In genomic region chr15:41520636-41521035, GRCh38 we compare ENCODE assay signal across 26 cellular contexts. TPM values are rescaled to one million over a fixed set of nuclear protein-coding genes. Genes with fewer than 3 reads are reported as not detected.
"Had no signal": no experiment of that assay in that cellular context is flagged by ENCODE, and none has a peak within 500 bp of the region (broad histone marks: within the 10 kb centered on the region; RNA-seq: fewer than 3 reads in every experiment).

No MANE protein-coding gene starts in this region.

- H3K27me3 ChIP-seq: hepatocyte, pancreas, tibial nerve, vagina had no signal

- H3K4me1 Mint-ChIP-seq: stimulated activated memory B cell treated with anti-CD40 and anti-IgM and Interleukin-4, amounts not matched to agents 10 μg/mL and 1 μg/mL and 100 μg/mL, for 72 hours; stimulated activated naive CD8-positive, alpha-beta T cell treated with anti-CD3 and anti-CD28 coated beads, Interleukin-15, amount 100 ng/mL, for 72 hours had no signal

- H3K9me3 Mint-ChIP-seq: naive thymus-derived CD4-positive, alpha-beta T cell; natural killer cell treated with Interleukin-12 subunit alpha and Interleukin-12 subunit beta and Interleukin-15 and Interleukin-18, amount 100 ng/mL, for 72 hours; stimulated activated memory B cell treated with anti-CD40 and anti-IgM and Interleukin-4, amounts not matched to agents 10 μg/mL and 1 μg/mL and 100 μg/mL, for 72 hours; stimulated activated naive CD8-positive, alpha-beta T cell treated with anti-CD3 and anti-CD28 coated beads, Interleukin-15, amount 100 ng/mL, for 72 hours; type B pancreatic cell had no signal

- H3K27ac Mint-ChIP-seq: natural killer cell treated with Interleukin-12 subunit alpha and Interleukin-12 subunit beta and Interleukin-15 and Interleukin-18, amount 100 ng/mL, for 72 hours; stimulated activated memory B cell treated with anti-CD40 and anti-IgM and Interleukin-4, amounts not matched to agents 10 μg/mL and 1 μg/mL and 100 μg/mL, for 72 hours; stimulated activated naive CD8-positive, alpha-beta T cell treated with anti-CD3 and anti-CD28 coated beads, Interleukin-15, amount 100 ng/mL, for 72 hours had no signal

- H3K36me3 Mint-ChIP-seq: natural killer cell treated with Interleukin-12 subunit alpha and Interleukin-12 subunit beta and Interleukin-15 and Interleukin-18, amount 100 ng/mL, for 72 hours had no signal

- FAIRE-seq: pancreas had no signal

- DNase-seq: islet precursor cell; left ventricle myocardium inferior; midbrain; naive thymus-derived CD4-positive, alpha-beta T cell; nucleus accumbens; pancreas; retina; stimulated activated CD4-positive, alpha-beta T cell treated with anti-CD3 and anti-CD28 coated beads, Interleukin-12 subunit alpha, Interleukin-12 subunit beta, amount 100 ng/mL, for 4 hours; stimulated activated CD4-positive, alpha-beta T cell treated with anti-CD3 and anti-CD28 coated beads, Interleukin-15, amount 100 ng/mL, for 24 hours; stimulated activated CD4-positive, alpha-beta T cell treated with anti-CD3 and anti-CD28 coated beads, Interleukin-2, amount 100 ng/mL, for 24 hours; stimulated activated CD4-positive, alpha-beta T cell treated with anti-CD3 and anti-CD28 coated beads, Interleukin-4, amount 100 ng/mL, for 24 hours; stimulated activated naive CD4-positive, alpha-beta T cell treated with Interleukin-2 at 50 U/mL for 16 hours; stimulated activated naive CD8-positive, alpha-beta T cell treated with anti-CD3 and anti-CD28 coated beads, Interleukin-15, amount 100 ng/mL, for 72 hours; substantia nigra had no signal

- H3K36me3 ChIP-seq: pancreas, prostate gland had no signal

- H3K79me2 ChIP-seq: hepatocyte had no signal

- ATAC-seq: mucosa of descending colon; naive thymus-derived CD4-positive, alpha-beta T cell; natural killer cell treated with Interleukin-12 subunit alpha and Interleukin-12 subunit beta and Interleukin-15 and Interleukin-18, amount 100 ng/mL, for 72 hours; sciatic nerve; stimulated activated memory B cell treated with anti-CD40 and anti-IgM and Interleukin-4, amounts not matched to agents 10 μg/mL and 1 μg/mL and 100 μg/mL, for 72 hours; stimulated activated naive CD8-positive, alpha-beta T cell treated with anti-CD3 and anti-CD28 coated beads, Interleukin-15, amount 100 ng/mL, for 72 hours had no signal

- H2AFZ ChIP-seq: hepatocyte had no signal

- H3K4me1 ChIP-seq: left ventricle myocardium inferior, pancreas, prostate gland, tibial nerve, vagina had no signal

- H3K9me3 ChIP-seq: left ventricle myocardium inferior, mucosa of descending colon, pancreas, prostate gland, tibial nerve, vagina had no signal

- H3K4me2 ChIP-seq: hepatocyte had no signal

- H3K4me3 Mint-ChIP-seq: naive thymus-derived CD4-positive, alpha-beta T cell; natural killer cell treated with Interleukin-12 subunit alpha and Interleukin-12 subunit beta and Interleukin-15 and Interleukin-18, amount 100 ng/mL, for 72 hours; stimulated activated memory B cell treated with anti-CD40 and anti-IgM and Interleukin-4, amounts not matched to agents 10 μg/mL and 1 μg/mL and 100 μg/mL, for 72 hours; stimulated activated naive CD8-positive, alpha-beta T cell treated with anti-CD3 and anti-CD28 coated beads, Interleukin-15, amount 100 ng/mL, for 72 hours; type B pancreatic cell had no signal

- H3K27ac ChIP-seq: hepatocyte, left ventricle myocardium inferior, pancreas, prostate gland, skin epidermis, tibial nerve, vagina had no signal

- H3K4me3 ChIP-seq: hepatocyte, left ventricle myocardium inferior, lung, mucosa of descending colon, pancreas, prostate gland, skin epidermis, tibial nerve, vagina had no signal

RNA-seq across cellular contexts. Expression of gene LTK, which starts 7.0 kb away (rescaled TPM):
- total RNA-seq: osteoblast had no signal
- polyA plus RNA-seq: naive thymus-derived CD4-positive, alpha-beta T cell had no signal

RNA-seq across cellular contexts. Expression of gene ITPKA, which starts 27.0 kb away (rescaled TPM):
- total RNA-seq: sciatic nerve, tibial nerve, vagina had no signal

RNA-seq across cellular contexts. Expression of gene TYRO3, which starts 38.4 kb away (rescaled TPM):
- polyA plus RNA-seq: naive thymus-derived CD4-positive, alpha-beta T cell had no signal
